In the genomic region with DNA sequence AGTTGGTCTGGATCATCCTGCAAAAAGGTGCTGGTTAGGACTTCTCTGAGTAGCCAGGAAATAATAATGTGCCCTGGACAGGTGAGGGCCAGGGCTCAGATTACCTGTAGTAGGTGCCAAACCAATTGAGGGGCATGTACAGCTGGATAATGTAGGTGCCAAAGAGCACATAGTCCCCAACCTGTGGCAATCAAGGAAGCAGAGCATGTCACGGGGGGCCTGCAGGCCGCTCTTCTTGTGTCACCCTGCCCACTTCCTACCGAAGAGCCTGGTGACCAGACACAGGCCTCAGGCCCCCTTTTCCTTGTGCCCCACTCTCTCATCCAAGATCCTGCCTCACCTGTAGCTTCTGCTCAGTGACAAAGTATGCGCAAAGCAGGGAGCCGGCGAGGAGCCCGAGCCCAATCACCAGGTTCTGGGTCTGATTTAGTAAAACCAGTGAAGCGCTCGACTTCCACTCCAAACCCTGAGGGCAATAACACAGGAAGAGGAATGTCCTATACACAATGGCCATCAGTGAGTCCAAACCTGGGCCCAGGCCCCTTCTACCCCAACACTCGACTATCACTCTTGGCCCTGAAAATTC, we compare ENCODE assay signal across 26 cellular contexts.
"Had no signal": no experiment of that assay in that cellular context is flagged by ENCODE, and none has a peak within 500 bp of the region (broad histone marks: within the 10 kb centered on the region; RNA-seq: fewer than 3 reads in every experiment).

No MANE protein-coding gene starts in this region.

- H3K4me2 ChIP-seq: PC-9 had no signal

- H3K9me3 Mint-ChIP-seq: activated naive CD4-positive, alpha-beta T cell treated with anti-CD3 and anti-CD28 coated beads for 36 hours; activated naive CD4-positive, alpha-beta T cell treated with anti-CD3 and anti-CD28 coated beads, Interleukin-2, amount 50 U/mL, for 72 hours; activated T-cell treated with anti-CD3 and anti-CD28 coated beads, Interleukin-2, amount 50 U/mL, for 4 hours; activated T-helper 1 cell treated with anti-CD3 and anti-CD28 coated beads, Interleukin-12 subunit alpha, Interleukin-12 subunit beta, Interleukin-2, Interleukin-4 antibody, amounts not matched to agents 30 ng/mL and 10 ng/mL and 1 ng/mL, durations not matched to agents 14 hours and 24 hours and 36 hours; T-helper 1 cell treated with Interleukin-12 subunit alpha and Interleukin-12 subunit beta and Interleukin-4 antibody, amounts not matched to agents 30 μg/mL and 1 μg/mL, for 36 hours; T-helper 2 cell treated with Interferon-gamma antibody and Interleukin-4, amounts not matched to agents 5 μg/mL and 100 μg/mL, for 36 hours had no signal

- H3K27ac Mint-ChIP-seq: activated naive CD4-positive, alpha-beta T cell treated with anti-CD3 and anti-CD28 coated beads for 36 hours; activated T-helper 1 cell treated with anti-CD3 and anti-CD28 coated beads, Interleukin-12 subunit alpha, Interleukin-12 subunit beta, Interleukin-2, Interleukin-4 antibody, amounts not matched to agents 30 ng/mL and 10 ng/mL and 1 ng/mL, durations not matched to agents 14 hours and 24 hours and 36 hours; T-helper 1 cell treated with Interleukin-12 subunit alpha and Interleukin-12 subunit beta and Interleukin-4 antibody, amounts not matched to agents 30 μg/mL and 1 μg/mL, for 36 hours; T-helper 2 cell treated with Interferon-gamma antibody and Interleukin-4, amounts not matched to agents 5 μg/mL and 100 μg/mL, for 36 hours had no signal

- H3K27me3 ChIP-seq: brain microvascular endothelial cell, MG63 had no signal

- H3K4me3 ChIP-seq: K562, MG63, PC-9, SK-N-MC had no signal

- ATAC-seq: activated naive CD4-positive, alpha-beta T cell treated with anti-CD3 and anti-CD28 coated beads, Interleukin-2, amount 50 U/mL, for 72 hours; activated T-cell treated with anti-CD3 and anti-CD28 coated beads, Interleukin-2, amount 50 U/mL, for 4 hours; K562 had no signal

- DNase-seq: activated CD4-positive, alpha-beta T cell treated with anti-CD3 and anti-CD28 coated beads, Interleukin-2, amount 50 U/mL, for 1 hour; activated CD8-positive, alpha-beta memory T cell treated with anti-CD3 and anti-CD28 coated beads, Interleukin-2, amount 50 U/mL, for 4 hours; activated gamma-delta T cell treated with Interleukin-2 at 50 U/mL for 16 hours; activated naive CD4-positive, alpha-beta T cell treated with anti-CD3 and anti-CD28 coated beads for 36 hours; activated T-cell treated with anti-CD3 and anti-CD28 coated beads for 4 hours; activated T-cell treated with anti-CD3 and anti-CD28 coated beads, Interleukin-2, amount 50 U/mL, for 4 hours; amniotic stem cell; aorta; brain microvascular endothelial cell; central memory CD4-positive, alpha-beta T cell; MG63; NCI-H1092 treated with DMSO at 0.1 percent for 48 hours; NCI-H1417; NCI-H146; NCI-H187; NCI-H2081 treated with DMSO at 0.1 percent for 48 hours; NCI-H345; NCI-H524 treated with DMSO at 0.1 percent for 48 hours; PC-9; Right ventricle myocardium superior had no signal

- H3K4me3 Mint-ChIP-seq: activated naive CD4-positive, alpha-beta T cell treated with anti-CD3 and anti-CD28 coated beads for 36 hours; activated T-cell treated with anti-CD3 and anti-CD28 coated beads, Interleukin-2, amount 50 U/mL, for 4 hours; activated T-helper 1 cell treated with anti-CD3 and anti-CD28 coated beads, Interleukin-12 subunit alpha, Interleukin-12 subunit beta, Interleukin-2, Interleukin-4 antibody, amounts not matched to agents 30 ng/mL and 10 ng/mL and 1 ng/mL, durations not matched to agents 14 hours and 24 hours and 36 hours; T-helper 1 cell treated with Interleukin-12 subunit alpha and Interleukin-12 subunit beta and Interleukin-4 antibody, amounts not matched to agents 30 μg/mL and 1 μg/mL, for 36 hours; T-helper 2 cell treated with Interferon-gamma antibody and Interleukin-4, amounts not matched to agents 5 μg/mL and 100 μg/mL, for 36 hours had no signal

- H3K9me3 ChIP-seq: MG63 had no signal

- H2AFZ ChIP-seq: PC-9 had no signal

- H3K27ac ChIP-seq: brain microvascular endothelial cell, PC-9, SK-N-MC had no signal
